In the genomic region with DNA sequence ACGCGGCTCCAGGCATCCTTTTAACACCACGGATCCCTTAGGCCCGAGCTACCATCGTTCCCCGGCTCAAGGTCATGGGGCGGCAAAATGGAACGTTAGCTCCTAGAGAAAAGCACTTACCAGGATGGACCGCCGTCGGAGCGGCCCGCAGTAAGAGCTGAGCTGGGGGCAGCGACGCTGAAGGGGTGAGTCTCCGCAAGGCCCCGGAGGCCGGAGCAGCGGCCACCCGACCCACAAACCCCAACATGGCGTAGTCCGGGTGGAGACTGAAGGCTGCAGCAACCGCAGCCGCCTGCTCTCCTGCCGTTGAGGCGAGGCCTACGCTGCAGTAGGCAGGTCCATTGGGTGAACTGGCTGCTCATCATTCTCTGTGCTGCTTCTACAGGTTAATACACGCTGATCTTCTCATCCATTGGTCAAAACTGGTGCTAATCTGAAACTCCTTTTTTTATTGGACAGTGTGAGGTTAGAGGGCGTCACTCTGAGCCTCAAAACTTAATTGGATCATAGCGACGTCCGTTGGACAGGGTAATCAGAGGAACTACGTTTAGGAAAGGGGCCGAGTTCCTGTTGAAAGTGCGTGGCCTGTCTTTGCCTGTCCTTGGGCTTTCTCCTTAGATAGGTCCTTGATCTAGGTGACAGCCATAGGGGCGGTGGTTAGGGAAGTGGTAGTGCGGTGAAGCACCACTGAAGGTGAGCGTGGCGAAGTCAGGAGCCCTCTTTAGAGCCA, we compare ENCODE assay signal across 8 cellular contexts. TPM values are rescaled to one million over a fixed set of nuclear protein-coding genes. Genes with fewer than 3 reads are reported as not detected.
DNase-seq lines count a peak whose midpoint lies in the region; ATAC-seq and TF ChIP-seq lines count a peak whose summit lies in the region.

A gene (minus strand): TSS at position 268 of the 730 bp plus-strand sequence. CDS start 21 bp downstream, at position 247.

- peak within 1 kb of the TSS; percentile 95 for H3K27ac Mint-ChIP-seq in activated CD4-positive, alpha-beta T cell treated with anti-CD3 and anti-CD28 coated beads for 36 hours

- H3K4me1 Mint-ChIP-seq in activated CD4-positive, alpha-beta T cell treated with anti-CD3 and anti-CD28 coated beads for 36 hours: peaks cover 30% of the 10 kb centered on the region

- H3K4me3 ChIP-seq in choroid plexus epithelial cell (ENCODE audit: low read depth, low read length): peak within 1 kb of the TSS; percentile 100
- peak within 1 kb of the TSS; percentile 91 for H3K4me3 ChIP-seq in kidney epithelial cell (ENCODE audit: low read depth, low read length)

- no peaks in the 10 kb centered on the region for H3K36me3 ChIP-seq in kidney epithelial cell (ENCODE audit: control insufficient read depth, insufficient read depth, low read length)

- no peaks in the 10 kb centered on the region for H3K9me3 Mint-ChIP-seq in activated CD4-positive, alpha-beta T cell treated with anti-CD3 and anti-CD28 coated beads for 36 hours (ENCODE audit: low read depth)

- CTCF ChIA-PET in activated CD4-positive, alpha-beta T cell treated with anti-CD3 and anti-CD28 coated beads for 36 hours (lab: Charles Lee): interaction anchor here (1.0 to 5.7 kb wide), 3 partner anchors 10 to 80 kb away, joined by 3 to 33 read pairs (median 5); a partner anchor contains a TSS

- no peaks in the 10 kb centered on the region for H3K27me3 ChIP-seq in kidney epithelial cell (ENCODE audit: control insufficient read depth, insufficient read depth, low read length)

- peak; percentile 100 for DNase-seq in Ammon's horn (ENCODE audit: low spot score)
- DNase-seq in GM19238 (ENCODE audit: insufficient read length, low spot score): peak; percentile 93
- peak; percentile 97 to 99 for DNase-seq in NCI-H524 (lab: John Stamatoyannopoulos, UW)
- peak; percentile 95 for DNase-seq in activated CD4-positive, alpha-beta T cell treated with anti-CD3 and anti-CD28 coated beads for 36 hours
- peak; percentile 100 for DNase-seq in choroid plexus epithelial cell (ENCODE audit: low read depth)
- peak; percentile 99 for DNase-seq in kidney epithelial cell (ENCODE audit: low read depth)
- DNase-seq in stimulated activated CD4-positive, alpha-beta T cell treated with anti-CD3 and anti-CD28 coated beads, Interleukin-15, amount 100 ng/mL, for 48 hours (ENCODE audit: low read depth in 2 of 2): peak; percentile 87 to 88

- H3K4me3 Mint-ChIP-seq in activated CD4-positive, alpha-beta T cell treated with anti-CD3 and anti-CD28 coated beads for 36 hours: peak within 1 kb of the TSS; percentile 95

- no peaks in the 10 kb centered on the region for H3K27me3 Mint-ChIP-seq in activated CD4-positive, alpha-beta T cell treated with anti-CD3 and anti-CD28 coated beads for 36 hours

- intact Hi-C loops in activated CD4-positive, alpha-beta T cell treated with anti-CD3 and anti-CD28 coated beads for 36 hours (cut with DNase I, micrococcal nuclease): loop anchor here (1.0 to 5.0 kb wide), 9 partner anchors 10 to 529 kb away; a partner anchor contains a TSS

- ATAC-seq in HG03442 (IDR thresholded peaks at IDR 0.05; ENCODE audit: unreplicated experiment): peak; percentile 99
- ATAC-seq in activated CD4-positive, alpha-beta T cell treated with anti-CD3 and anti-CD28 coated beads for 36 hours: peak; percentile 99

- peaks cover 41% of the 10 kb centered on the region for H3K36me3 Mint-ChIP-seq in activated CD4-positive, alpha-beta T cell treated with anti-CD3 and anti-CD28 coated beads for 36 hours (ENCODE audit: low read depth)

- TF ChIP-seq CTCF in choroid plexus epithelial cell (conservative IDR thresholded peaks at IDR 0.05; ENCODE audit: low read depth, low read length): no peak
- TF ChIP-seq CTCF in kidney epithelial cell (IDR thresholded peaks at IDR 0.05; ENCODE audit: insufficient read depth, low read length, poor library complexity, severe bottlenecking): no peak

- POLR2A ChIA-PET in activated CD4-positive, alpha-beta T cell treated with anti-CD3 and anti-CD28 coated beads for 36 hours (lab: Charles Lee): interaction anchor here (0.6 to 2.0 kb wide), 5 partner anchors 10 to 79 kb away, joined by 3 to 17 read pairs (median 3); a partner anchor contains a TSS

RNA-seq across cellular contexts. Expression of the gene that starts here (rescaled TPM):
- total RNA-seq in activated CD4-positive, alpha-beta T cell treated with anti-CD3 and anti-CD28 coated beads for 36 hours: 100 to 1,000 TPM; 756 to 818 TPM
- 399 and 419 TPM in 2 replicates for total RNA-seq in kidney epithelial cell

Comparison
In these comparisons a context has a peak if more than half of its experiments do, and no peak if none do; other contexts are left out.
1. Peak in every context shown above with its lines: DNase-seq, ATAC-seq and H3K4me3 ChIP-seq.